Comparison of ENCODE assay signal across 1 cellular context in genomic region chr14:94623856-94624499, GRCh38.
TF ChIP-seq lines count a peak whose summit lies in the region.

No MANE protein-coding gene starts in this region.

TF ChIP-seq in H1, 55 proteins besides CTCF, POLR2A, EP300 and RAD21:
- TF ChIP-seq TAF1 (IDR thresholded peaks at IDR 0.05; ENCODE audit: low read depth, low read length) (no peak), SUZ12 (IDR thresholded peaks at IDR 0.05; ENCODE audit: low read length) (no peak), NRF1 (IDR thresholded peaks at IDR 0.05; ENCODE audit: low read depth, low read length) (no peak), KDM5A (IDR thresholded peaks at IDR 0.05; ENCODE audit: low read length) (no peak), CEBPB (IDR thresholded peaks at IDR 0.05; ENCODE audit: low read depth, low read length) (no peak), MAFK (IDR thresholded peaks at IDR 0.05; ENCODE audit: low read depth, low read length) (no peak), CHD2 (IDR thresholded peaks at IDR 0.05; ENCODE audit: low read length) (no peak), SIRT6 (IDR thresholded peaks at IDR 0.05; ENCODE audit: low read length) (no peak), RNF2 (IDR thresholded peaks at IDR 0.05; ENCODE audit: borderline replicate concordance, low read depth, low read length, missing control alignments, poor library complexity, severe bottlenecking) (no peak), YY1 (IDR thresholded peaks at IDR 0.05; ENCODE audit: low read depth, low read length) (no peak)
